Comparison of ENCODE assay signal across 10 cellular contexts in the genomic region with DNA sequence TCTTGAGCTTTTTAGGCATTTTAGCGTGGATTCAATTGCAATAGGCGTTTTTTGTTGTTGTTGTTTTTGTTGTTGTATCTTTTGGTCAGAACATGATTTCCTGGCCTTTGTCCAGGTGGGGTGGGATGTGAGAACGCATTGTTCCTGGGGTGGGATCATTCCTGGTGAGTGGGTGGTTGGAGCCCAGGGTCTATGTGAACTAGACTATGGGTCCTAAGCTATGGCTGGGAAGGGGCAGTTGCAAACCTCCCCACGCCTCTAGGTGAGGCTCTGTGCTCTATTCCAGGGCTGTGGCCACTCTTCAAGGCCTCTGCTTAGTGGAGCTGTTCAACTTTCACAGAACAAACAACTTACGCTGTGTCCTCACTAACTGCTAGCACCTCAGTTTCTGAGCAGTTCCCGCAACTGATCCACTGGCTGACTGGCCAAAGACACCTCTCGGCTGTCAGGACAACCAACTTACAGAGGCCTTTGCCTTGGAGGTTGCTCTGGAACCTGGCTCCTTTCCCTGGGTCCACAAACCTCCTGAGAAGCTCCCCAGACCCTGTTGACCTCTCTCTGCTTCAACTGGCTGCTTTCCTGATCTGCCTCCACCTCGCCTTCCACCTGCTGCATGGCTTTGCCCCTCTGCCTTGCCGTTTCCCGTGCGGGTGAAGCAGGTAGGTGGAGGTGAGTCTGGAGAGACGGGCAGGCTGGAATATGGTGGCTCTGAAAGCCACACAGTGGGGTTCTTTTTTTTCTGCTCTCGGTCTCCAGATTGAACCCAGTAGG. TPM values are rescaled to one million over a fixed set of nuclear protein-coding genes. Genes with fewer than 3 reads are reported as not detected.
A peak's percentile ranks its signal among the peaks of the same experiment; 100 is the strongest.
DNase-seq lines count a peak whose midpoint lies in the region; ATAC-seq and TF ChIP-seq lines count a peak whose summit lies in the region.
"Had no signal": no experiment of that assay in that cellular context is flagged by ENCODE, and none has a peak within 500 bp of the region (broad histone marks: within the 10 kb centered on the region; RNA-seq: fewer than 3 reads in every experiment).

No MANE protein-coding gene starts in this region.

- POLR2A ChIA-PET in naive thymus-derived CD4-positive, alpha-beta T cell (lab: Charles Lee) = interaction anchor here (0.7 to 14.4 kb wide), 17 partner anchors 8 to 670 kb away, joined by 3 to 709 read pairs (median 5); a partner anchor contains a TSS

- peak overlapping the region; percentile 51 to 87 (median 59) for H3K4me3 ChIP-seq in breast epithelium
- H3K4me3 ChIP-seq in naive thymus-derived CD4-positive, alpha-beta T cell (ENCODE audit: low read length) = peak overlapping the region; percentile 66

- H3K4me1 Mint-ChIP-seq in activated naive CD4-positive, alpha-beta T cell treated with anti-CD3 and anti-CD28 coated beads, Interleukin-2, amount 10 ng/mL, durations not matched to agents 7 days and 5 days = peaks cover 51% of the 10 kb centered on the region
- H3K4me1 Mint-ChIP-seq in naive thymus-derived CD4-positive, alpha-beta T cell = peaks cover 23 to 40% (median 37%) of the 10 kb centered on the region in 7 donors
- peaks cover 17% of the 10 kb centered on the region for H3K4me1 Mint-ChIP-seq in type B pancreatic cell (ENCODE audit: unreplicated experiment)

- no peak for ATAC-seq in naive thymus-derived CD4-positive, alpha-beta T cell
- ATAC-seq in HG02852 (IDR thresholded peaks at IDR 0.05; ENCODE audit: unreplicated experiment) = no peak

- H3K27me3 Mint-ChIP-seq in activated naive CD4-positive, alpha-beta T cell treated with anti-CD3 and anti-CD28 coated beads, Interleukin-2, amount 10 ng/mL, durations not matched to agents 7 days and 5 days = peaks cover 9% of the 10 kb centered on the region
- H3K27me3 Mint-ChIP-seq in naive thymus-derived CD4-positive, alpha-beta T cell = no peaks in the 10 kb centered on the region
- H3K27me3 Mint-ChIP-seq in type B pancreatic cell = peaks cover 3% of the 10 kb centered on the region

- peak overlapping the region; percentile 88 for H3K4me3 Mint-ChIP-seq in activated naive CD4-positive, alpha-beta T cell treated with anti-CD3 and anti-CD28 coated beads, Interleukin-2, amount 10 ng/mL, durations not matched to agents 7 days and 5 days
- H3K4me3 Mint-ChIP-seq in naive thymus-derived CD4-positive, alpha-beta T cell = peak overlapping the region; percentile 69 to 96 (median 94)
- peak overlapping the region; percentile 92 for H3K4me3 Mint-ChIP-seq in type B pancreatic cell

- H3K9me3 ChIP-seq in breast epithelium = no peaks in the 10 kb centered on the region
- no peaks in the 10 kb centered on the region for H3K9me3 ChIP-seq in naive thymus-derived CD4-positive, alpha-beta T cell (ENCODE audit: control insufficient read depth in 2 of 3, low read length in 3 of 3)

- DNase-seq in activated naive CD4-positive, alpha-beta T cell treated with anti-CD3 and anti-CD28 coated beads, Interleukin-2, amount 10 ng/mL, durations not matched to agents 7 days and 5 days = no peak
- DNase-seq in activated naive CD4-positive, alpha-beta T cell treated with Interleukin-2 at 50 U/mL for 16 hours = no peak
- no peak for DNase-seq in breast epithelium (ENCODE audit: low spot score in 2 of 2)
- DNase-seq in naive thymus-derived CD4-positive, alpha-beta T cell = no peak
- DNase-seq in type B pancreatic cell (ENCODE audit: extremely low spot score, unreplicated experiment) = no peak
- DNase-seq in cerebellum (ENCODE audit: low spot score) = no peak
- no peak for DNase-seq in pons (ENCODE audit: low spot score)
- DNase-seq: COR-L47, NCI-H1694 had no signal

- intact Hi-C loops in breast epithelium (cut with DNase I; ENCODE audit: low total_unique reads) = no loop called here
- intact Hi-C loops in naive thymus-derived CD4-positive, alpha-beta T cell (cut with micrococcal nuclease) = loop anchor here (1.0 to 5.0 kb wide), 6 partner anchors 15 to 191 kb away; a partner anchor contains a TSS

- H3K36me3 Mint-ChIP-seq in activated naive CD4-positive, alpha-beta T cell treated with anti-CD3 and anti-CD28 coated beads, Interleukin-2, amount 10 ng/mL, durations not matched to agents 7 days and 5 days = peaks cover 3% of the 10 kb centered on the region
- peaks cover 0 to 8% (median 0%) of the 10 kb centered on the region in 5 donors for H3K36me3 Mint-ChIP-seq in naive thymus-derived CD4-positive, alpha-beta T cell
- H3K36me3 Mint-ChIP-seq in type B pancreatic cell = no peaks in the 10 kb centered on the region

- peak overlapping the region; percentile 96 to 99 for H3K27ac ChIP-seq in breast epithelium
- peak overlapping the region; percentile 92 for H3K27ac ChIP-seq in naive thymus-derived CD4-positive, alpha-beta T cell (ENCODE audit: low read depth, low read length)

- H3K27me3 ChIP-seq in breast epithelium = no peaks in the 10 kb centered on the region
- no peaks in the 10 kb centered on the region for H3K27me3 ChIP-seq in naive thymus-derived CD4-positive, alpha-beta T cell (ENCODE audit: control insufficient read depth in 2 of 2, insufficient read depth in 2 of 2, low read length in 2 of 2)

- no peaks in the 10 kb centered on the region for H3K9me3 Mint-ChIP-seq in activated naive CD4-positive, alpha-beta T cell treated with anti-CD3 and anti-CD28 coated beads, Interleukin-2, amount 10 ng/mL, durations not matched to agents 7 days and 5 days
- H3K9me3 Mint-ChIP-seq in naive thymus-derived CD4-positive, alpha-beta T cell = no peaks in the 10 kb centered on the region
- no peaks in the 10 kb centered on the region for H3K9me3 Mint-ChIP-seq in type B pancreatic cell

- TF ChIP-seq POLR2A in breast epithelium (IDR thresholded peaks at IDR 0.05) = no peak

- H3K4me1 ChIP-seq in breast epithelium = no peaks in the 10 kb centered on the region
- H3K4me1 ChIP-seq in naive thymus-derived CD4-positive, alpha-beta T cell (ENCODE audit: control insufficient read depth in 2 of 2, insufficient read depth in 2 of 2, low read length in 2 of 2) = peaks cover 0 to 19% of the 10 kb centered on the region in 2 donors

- H3K36me3 ChIP-seq in breast epithelium = no peaks in the 10 kb centered on the region
- no peaks in the 10 kb centered on the region for H3K36me3 ChIP-seq in naive thymus-derived CD4-positive, alpha-beta T cell (ENCODE audit: control insufficient read depth in 2 of 3, insufficient read depth in 3 of 3, low read length in 3 of 3)

- peak overlapping the region; percentile 100 for H3K27ac Mint-ChIP-seq in activated naive CD4-positive, alpha-beta T cell treated with anti-CD3 and anti-CD28 coated beads, Interleukin-2, amount 10 ng/mL, durations not matched to agents 7 days and 5 days
- peak overlapping the region; percentile 64 to 100 (median 100) for H3K27ac Mint-ChIP-seq in naive thymus-derived CD4-positive, alpha-beta T cell
- peak overlapping the region; percentile 100 for H3K27ac Mint-ChIP-seq in type B pancreatic cell

- TF ChIP-seq CTCF in breast epithelium (IDR thresholded peaks at IDR 0.05) (no peak), type B pancreatic cell (conservative IDR thresholded peaks at IDR 0.05) (no peak)

- CTCF ChIA-PET in activated naive CD4-positive, alpha-beta T cell treated with anti-CD3 and anti-CD28 coated beads, Interleukin-2, amount 10 ng/mL, durations not matched to agents 7 days and 5 days (lab: Charles Lee) = interaction anchor here (1.0 to 6.9 kb wide), 8 partner anchors 9 to 479 kb away, joined by 3 to 68 read pairs (median 4); a partner anchor contains a TSS
- CTCF ChIA-PET in naive thymus-derived CD4-positive, alpha-beta T cell (lab: Charles Lee) = interaction anchor here (0.7 to 1.9 kb wide), 10 partner anchors 12 to 167 kb away, joined by 3 to 11 read pairs (median 5); a partner anchor contains a TSS

RNA-seq across cellular contexts. Expression of a gene that starts 12.8 kb away (rescaled TPM):
- total RNA-seq in breast epithelium (1 to 10 TPM; 3.8 to 7.0 (median 6.9) TPM), type B pancreatic cell (ENCODE audit: low replicate concordance) (7.0 and 10.3 TPM in 2 replicates), cerebellum (2.4 TPM)
- total RNA-seq in naive thymus-derived CD4-positive, alpha-beta T cell = 10 to 100 TPM; 11.2 to 47.2 (median 13.5) TPM
- under 1 TPM; 0.07 to 0.28 TPM for polyA plus RNA-seq in naive thymus-derived CD4-positive, alpha-beta T cell

RNA-seq across cellular contexts. Expression of a gene that starts 14.0 kb away (rescaled TPM):
- total RNA-seq in breast epithelium (1 to 10 TPM in 2 of 3 donors, under 1 TPM in 1; 0.80 to 2.0 (median 1.3) TPM), type B pancreatic cell (ENCODE audit: low replicate concordance) (1.1 TPM in 1 of 2 replicates, not detected in the other), cerebellum (not detected)
- total RNA-seq in naive thymus-derived CD4-positive, alpha-beta T cell = 1 to 10 TPM in 2 of 5 experiments, under 1 TPM in 3; 0.31 to 9.7 (median 0.87) TPM
- under 1 TPM in 1 of 2 donors, not detected in 1; 0.47 TPM for polyA plus RNA-seq in naive thymus-derived CD4-positive, alpha-beta T cell

RNA-seq across cellular contexts. Expression of a gene that starts 21.0 kb away (rescaled TPM):
- 10 to 100 TPM; 13.6 to 29.0 (median 21.6) TPM for total RNA-seq in breast epithelium
- 100 to 1,000 TPM in 4 of 5 experiments, 10 to 100 TPM in 1; 92.8 to 456 (median 142) TPM for total RNA-seq in naive thymus-derived CD4-positive, alpha-beta T cell
- polyA plus RNA-seq in naive thymus-derived CD4-positive, alpha-beta T cell = 10 to 100 TPM; 30.5 to 59.1 TPM
- 18.5 and 39.1 TPM in 2 replicates for total RNA-seq in type B pancreatic cell (ENCODE audit: low replicate concordance)
- 14.3 TPM for total RNA-seq in cerebellum

RNA-seq across cellular contexts. Expression of a gene that starts 21.9 kb away (rescaled TPM):
- 1 to 10 TPM in 2 of 3 donors, under 1 TPM in 1; 0.32 to 2.2 (median 1.3) TPM for total RNA-seq in breast epithelium
- 1 to 10 TPM; 1.3 to 2.8 (median 1.4) TPM for total RNA-seq in naive thymus-derived CD4-positive, alpha-beta T cell
- under 1 TPM in 1 of 2 donors, not detected in 1; 0.06 TPM for polyA plus RNA-seq in naive thymus-derived CD4-positive, alpha-beta T cell
- 1.6 and 3.4 TPM in 2 replicates for total RNA-seq in type B pancreatic cell (ENCODE audit: low replicate concordance)
- 2.4 TPM for total RNA-seq in cerebellum

RNA-seq across cellular contexts. Expression of a gene that starts 33.2 kb away (rescaled TPM):
- total RNA-seq in breast epithelium (under 1 TPM in 2 of 3 donors, not detected in 1; 0.15 to 0.66 TPM), type B pancreatic cell (ENCODE audit: low replicate concordance) (0.48 and 0.99 TPM in 2 replicates), cerebellum (0.27 TPM)
- 1 to 10 TPM in 2 of 5 experiments, under 1 TPM in 3; 0.77 to 1.4 (median 0.96) TPM for total RNA-seq in naive thymus-derived CD4-positive, alpha-beta T cell
- under 1 TPM in 1 of 2 donors, not detected in 1; 0.72 TPM for polyA plus RNA-seq in naive thymus-derived CD4-positive, alpha-beta T cell
